Comparison of ENCODE assay signal across 10 cellular contexts in genomic region chr17:75832652-75833400, GRCh38. TPM values are rescaled to one million over a fixed set of nuclear protein-coding genes. Genes with fewer than 3 reads are reported as not detected.
DNase-seq lines count a peak whose midpoint lies in the region; ATAC-seq and TF ChIP-seq lines count a peak whose summit lies in the region.
"Had no signal": no experiment of that assay in that cellular context is flagged by ENCODE, and none has a peak within 500 bp of the region (broad histone marks: within the 10 kb centered on the region; RNA-seq: fewer than 3 reads in every experiment).

No MANE protein-coding gene starts in this region.

- no peak overlapping the region for H3K4me3 Mint-ChIP-seq in dendritic cell treated with granulocyte-macrophage colony-stimulating factor and Interleukin-4, amounts not matched to agents 40 ng/mL and 50 ng/mL, for 4 days
- peak overlapping the region in 2 of 3 experiments; percentile 0 to 33 for H3K4me3 Mint-ChIP-seq in nephron

- peak; percentile 35 for DNase-seq in G401 (ENCODE audit: low spot score)
- peak; percentile 93 for DNase-seq in NCI-H510A treated with DMSO at 0.1 percent for 48 hours (lab: John Stamatoyannopoulos, UW)
- no peak for DNase-seq in NCI-H1048 (lab: John Stamatoyannopoulos, UW)
- no peak for DNase-seq in superior temporal gyrus (ENCODE audit: extremely low spot score)
- no peak for DNase-seq in HUDEP-2 (lab: John Stamatoyannopoulos, UW; ENCODE audit: unreplicated experiment in 76 of 76)
- DNase-seq in gastrocnemius medialis, result no peak
- DNase-seq: dorsolateral prefrontal cortex, right lobe of liver had no signal

- no peak for TF ChIP-seq POLR2A in gastrocnemius medialis (IDR thresholded peaks at IDR 0.05)

- no peaks in the 10 kb centered on the region for H3K9me3 ChIP-seq in gastrocnemius medialis
- H3K9me3 ChIP-seq: right lobe of liver had no signal

- H3K4me1 ChIP-seq in gastrocnemius medialis, result peaks cover 3 to 6% of the 10 kb centered on the region in 2 donors

- peaks cover 3 to 39% of the 10 kb centered on the region in 2 donors for H3K36me3 ChIP-seq in gastrocnemius medialis

- in situ Hi-C loops in G401 (cut with HindIII; ENCODE audit: low sequenced_read_pairs) (no loop called here), gastrocnemius medialis (cut with MboI; ENCODE audit: low sequenced_read_pairs in 4 of 4) (no loop called here)

- H3K9me3 Mint-ChIP-seq in dendritic cell treated with granulocyte-macrophage colony-stimulating factor and Interleukin-4, amounts not matched to agents 40 ng/mL and 50 ng/mL, for 4 days, result no peaks in the 10 kb centered on the region
- no peaks in the 10 kb centered on the region for H3K9me3 Mint-ChIP-seq in nephron

- peaks cover 99% of the 10 kb centered on the region for H3K36me3 Mint-ChIP-seq in dendritic cell treated with granulocyte-macrophage colony-stimulating factor and Interleukin-4, amounts not matched to agents 40 ng/mL and 50 ng/mL, for 4 days (ENCODE audit: low read depth)
- H3K36me3 Mint-ChIP-seq in nephron (ENCODE audit: low read depth), result no peaks in the 10 kb centered on the region

- H3K27me3 ChIP-seq in gastrocnemius medialis, result no peaks in the 10 kb centered on the region
- H3K27me3 ChIP-seq: dorsolateral prefrontal cortex, right lobe of liver had no signal

- no peaks in the 10 kb centered on the region for H3K27me3 Mint-ChIP-seq in dendritic cell treated with granulocyte-macrophage colony-stimulating factor and Interleukin-4, amounts not matched to agents 40 ng/mL and 50 ng/mL, for 4 days
- H3K27me3 Mint-ChIP-seq in nephron (ENCODE audit: low read depth), result no peaks in the 10 kb centered on the region

- H3K4me1 Mint-ChIP-seq in dendritic cell treated with granulocyte-macrophage colony-stimulating factor and Interleukin-4, amounts not matched to agents 40 ng/mL and 50 ng/mL, for 4 days (ENCODE audit: low read depth), result peaks cover 49% of the 10 kb centered on the region
- peaks cover 25% of the 10 kb centered on the region for H3K4me1 Mint-ChIP-seq in nephron

- no peak for ATAC-seq in gastrocnemius medialis

- peak overlapping the region; percentile 84 for H3K27ac Mint-ChIP-seq in dendritic cell treated with granulocyte-macrophage colony-stimulating factor and Interleukin-4, amounts not matched to agents 40 ng/mL and 50 ng/mL, for 4 days
- H3K27ac Mint-ChIP-seq in nephron, result peak overlapping the region; percentile 61 to 63 (median 63)

- H3K4me3 ChIP-seq in gastrocnemius medialis, result no peak overlapping the region
- H3K4me3 ChIP-seq: dorsolateral prefrontal cortex, right lobe of liver had no signal

- intact Hi-C loops in dendritic cell treated with granulocyte-macrophage colony-stimulating factor and Interleukin-4, amounts not matched to agents 40 ng/mL and 50 ng/mL, for 4 days (cut with micrococcal nuclease), result loop anchor here (5.0 kb wide), 1 partner anchor 71 kb away; no protein-coding TSS in a partner anchor
- intact Hi-C loops in gastrocnemius medialis (cut with DNase I; ENCODE audit: low total_unique reads), result no loop called here

- no peak overlapping the region for H3K27ac ChIP-seq in gastrocnemius medialis

- TF ChIP-seq CTCF in nephron (IDR thresholded peaks at IDR 0.05; ENCODE audit: unreplicated experiment in 3 of 3) (no peak), gastrocnemius medialis (IDR thresholded peaks at IDR 0.05 in 4 of 5, conservative IDR thresholded peaks at IDR 0.05 in 1 of 5) (no peak)

RNA-seq across cellular contexts. Expression of gene UNC13D, which starts 11.4 kb away (rescaled TPM):
- total RNA-seq in G401 (2014; rRNA removed; shearing (Covaris generic)), result 2.8 and 6.0 TPM in 2 replicates
- total RNA-seq in gastrocnemius medialis, result 1 to 10 TPM; 1.3 to 9.4 (median 4.6) TPM

RNA-seq across cellular contexts. Expression of gene WBP2, which starts 22.3 kb away (rescaled TPM):
- total RNA-seq in G401 (2014; rRNA removed; shearing (Covaris generic)), result 18.6 and 18.7 TPM in 2 replicates
- 100 to 1,000 TPM; 129 to 259 (median 148) TPM for total RNA-seq in gastrocnemius medialis

RNA-seq across cellular contexts. Expression of gene TRIM47, which starts 45.6 kb away (rescaled TPM):
- total RNA-seq in G401 (2014; rRNA removed; shearing (Covaris generic)), result 2.1 and 2.7 TPM in 2 replicates
- total RNA-seq in gastrocnemius medialis, result 10 to 100 TPM in 3 of 4 donors, 1 to 10 TPM in 1; 9.5 to 18.4 (median 15.5) TPM

RNA-seq across cellular contexts. Expression of gene UNK, which starts 48.2 kb away (rescaled TPM):
- 19.1 and 19.6 TPM in 2 replicates for total RNA-seq in G401 (2014; rRNA removed; shearing (Covaris generic))
- total RNA-seq in gastrocnemius medialis, result 10 to 100 TPM; 10.4 to 19.2 (median 13.1) TPM

Comparison
In these comparisons a context has a peak if more than half of its experiments do, and no peak if none do; other contexts are left out.
1. DNase-seq: peak in G401 (single experiment) and NCI-H510A treated with DMSO at 0.1 percent for 48 hours (single experiment); none in NCI-H1048 (single experiment), superior temporal gyrus (single experiment), HUDEP-2 (0 of 76) and gastrocnemius medialis (0 of 2).